11 cellular contexts compared by ENCODE assay signal in genomic region chr15:93027413-93027812, GRCh38.
DNase-seq lines count a peak whose midpoint lies in the region; ATAC-seq and TF ChIP-seq lines count a peak whose summit lies in the region.
"Had no signal": no experiment of that assay in that cellular context is flagged by ENCODE, and none has a peak within 500 bp of the region (broad histone marks: within the 10 kb centered on the region; RNA-seq: fewer than 3 reads in every experiment).

No MANE protein-coding gene starts in this region.

- H3K9me3 ChIP-seq in A673 (ENCODE audit: low read depth, low read length, poor library complexity, severe bottlenecking) (no peaks in the 10 kb centered on the region), breast epithelium (no peaks in the 10 kb centered on the region), muscle layer of duodenum (ENCODE audit: control insufficient read depth in 1 of 2, low read length in 2 of 2) (no peaks in the 10 kb centered on the region)

- CTCF ChIA-PET in A673 (lab: Charles Lee): no interaction called here

- no peak overlapping the region for H3K4me3 ChIP-seq in A673 (ENCODE audit: low read depth, low read length, poor library complexity, severe bottlenecking)
- H3K4me3 ChIP-seq in breast epithelium: no peak overlapping the region
- H3K4me3 ChIP-seq in muscle layer of duodenum (ENCODE audit: low read depth in 1 of 2, low read length in 2 of 2): no peak overlapping the region

- BruUV-seq in A673 (replicated peaks; lab: Mats Ljungman, UMichigan): TSS peak; percentile 35

- intact Hi-C loops in A673 (cut with micrococcal nuclease; ENCODE audit: unreplicated experiment): loop anchor here (5.0 kb wide), 1 partner anchor 1295 kb away; no protein-coding TSS in a partner anchor
- intact Hi-C loops in breast epithelium (cut with DNase I; ENCODE audit: low total_unique reads): no loop called here

- H3K27ac ChIP-seq in A673 (ENCODE audit: low read depth, low read length, poor library complexity, severe bottlenecking) (peak overlapping the region; percentile 76), breast epithelium (peak overlapping the region; percentile 89 to 97), muscle layer of duodenum (ENCODE audit: low read length) (peak overlapping the region; percentile 86)

- ATAC-seq in HG03520 (IDR thresholded peaks at IDR 0.05; ENCODE audit: unreplicated experiment) (no peak), GM19467 (IDR thresholded peaks at IDR 0.05; ENCODE audit: unreplicated experiment) (no peak)
- ATAC-seq: naive thymus-derived CD4-positive, alpha-beta T cell had no signal

- H3K27me3 ChIP-seq in A673 (replicated peaks; ENCODE audit: insufficient read depth, low read depth, low read length, poor library complexity) (no peaks in the 10 kb centered on the region), breast epithelium (no peaks in the 10 kb centered on the region), muscle layer of duodenum (ENCODE audit: low read depth, low read length) (no peaks in the 10 kb centered on the region)

- H3K4me1 ChIP-seq in A673 (ENCODE audit: insufficient read depth, low read length, poor library complexity, severe bottlenecking) (peaks cover 37% of the 10 kb centered on the region), breast epithelium (peaks cover 8 to 10% of the 10 kb centered on the region in 2 donors), muscle layer of duodenum (ENCODE audit: control insufficient read depth in 1 of 2, insufficient read depth in 2 of 2, low read length in 2 of 2) (peaks cover 12 to 47% of the 10 kb centered on the region in 2 donors)

- TF ChIP-seq POLR2A in GM18526 (IDR thresholded peaks at IDR 0.05; ENCODE audit: extremely low read depth, insufficient read length) (peak; percentile 11), breast epithelium (IDR thresholded peaks at IDR 0.05) (no peak)

- TF ChIP-seq CTCF in A673 (conservative IDR thresholded peaks at IDR 0.05; ENCODE audit: low read depth, low read length) (no peak), breast epithelium (IDR thresholded peaks at IDR 0.05) (no peak)

- no peak for DNase-seq in A673 (ENCODE audit: low spot score)
- no peak for DNase-seq in breast epithelium (ENCODE audit: low spot score in 2 of 2)
- no peak for DNase-seq in GOT3 (lab: John Stamatoyannopoulos, UW)
- DNase-seq in SHP77 (lab: John Stamatoyannopoulos, UW): no peak
- DNase-seq: COR-L47, substantia nigra had no signal

- POLR2A ChIA-PET in A673 (lab: Charles Lee; ENCODE audit: low non-redundant PET): interaction anchor here (0.7 kb wide), 1 partner anchor 14 kb away, joined by 4 read pairs; no protein-coding TSS in a partner anchor

- peaks cover 50% of the 10 kb centered on the region for H3K36me3 ChIP-seq in A673 (ENCODE audit: insufficient read depth, low read length, poor library complexity, severe bottlenecking)
- H3K36me3 ChIP-seq in breast epithelium: peaks cover 16% of the 10 kb centered on the region
- peaks cover 29 to 42% of the 10 kb centered on the region in 2 donors for H3K36me3 ChIP-seq in muscle layer of duodenum (ENCODE audit: control insufficient read depth in 1 of 2, insufficient read depth in 2 of 2, low read length in 2 of 2)
